Comparison of ENCODE assay signal across 23 cellular contexts in the genomic region with DNA sequence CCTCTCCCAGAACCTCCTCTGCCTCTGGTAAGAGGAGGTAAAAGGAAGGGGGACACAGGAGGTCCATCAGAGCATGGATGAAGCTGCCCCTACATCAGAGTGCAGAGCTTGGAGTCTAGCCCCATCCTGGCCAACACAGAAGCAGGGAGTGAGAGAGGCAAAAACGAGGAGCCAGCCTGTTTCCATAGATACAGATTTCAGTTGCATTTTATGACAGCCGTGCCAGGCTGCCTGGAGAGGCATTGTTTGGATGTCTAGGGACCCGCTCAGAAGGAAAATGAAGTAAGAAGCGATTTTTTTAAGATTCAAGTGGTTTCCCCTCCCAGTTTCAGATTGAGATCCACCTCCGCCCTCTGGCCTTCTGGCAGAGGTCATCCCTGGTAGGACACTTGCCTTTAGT. TPM values are rescaled to one million over a fixed set of nuclear protein-coding genes. Genes with fewer than 3 reads are reported as not detected.
A peak's percentile ranks its signal among the peaks of the same experiment; 100 is the strongest.
DNase-seq lines count a peak whose midpoint lies in the region; ATAC-seq, FAIRE-seq and TF ChIP-seq lines count a peak whose summit lies in the region.
"Had no signal": no experiment of that assay in that cellular context is flagged by ENCODE, and none has a peak within 500 bp of the region (broad histone marks: within the 10 kb centered on the region; RNA-seq: fewer than 3 reads in every experiment).

No MANE protein-coding gene starts in this region.

- no peak for TF ChIP-seq RAD21 in neural cell (conservative IDR thresholded peaks at IDR 0.05)

- no peaks in the 10 kb centered on the region for H3K27me3 Mint-ChIP-seq in stimulated activated naive CD8-positive, alpha-beta T cell treated with anti-CD3 and anti-CD28 coated beads, Interleukin-15, amount 100 ng/mL, for 72 hours

- H2AFZ ChIP-seq in neural cell (ENCODE audit: low read depth, low read length) = peak overlapping the region; percentile 37

- no peak for ATAC-seq in stimulated activated naive CD8-positive, alpha-beta T cell treated with anti-CD3 and anti-CD28 coated beads, Interleukin-15, amount 100 ng/mL, for 72 hours
- no peak for ATAC-seq in GM19452 (IDR thresholded peaks at IDR 0.05; ENCODE audit: unreplicated experiment)

- peak overlapping the region; percentile 33 for H3K27ac ChIP-seq in neural cell (ENCODE audit: low read length)
- H3K27ac ChIP-seq: C4-2B had no signal

- H3K4me1 Mint-ChIP-seq in stimulated activated naive CD8-positive, alpha-beta T cell treated with anti-CD3 and anti-CD28 coated beads, Interleukin-15, amount 100 ng/mL, for 72 hours = peaks cover 5% of the 10 kb centered on the region

- no peaks in the 10 kb centered on the region for H4K20me1 ChIP-seq in neural cell (ENCODE audit: insufficient read depth)

- no peaks in the 10 kb centered on the region for H3K27me3 ChIP-seq in neural cell (ENCODE audit: insufficient read depth, low read depth, low read length)

- H3K4me3 Mint-ChIP-seq in stimulated activated naive CD8-positive, alpha-beta T cell treated with anti-CD3 and anti-CD28 coated beads, Interleukin-15, amount 100 ng/mL, for 72 hours = no peak overlapping the region

- H3K9me3 Mint-ChIP-seq in stimulated activated naive CD8-positive, alpha-beta T cell treated with anti-CD3 and anti-CD28 coated beads, Interleukin-15, amount 100 ng/mL, for 72 hours = no peaks in the 10 kb centered on the region
- H3K9me3 Mint-ChIP-seq: CD8-positive, alpha-beta memory T cell had no signal

- TF ChIP-seq EP300 in neural cell (conservative IDR thresholded peaks at IDR 0.05; ENCODE audit: poor library complexity, severe bottlenecking) = peak; percentile 62

- H3F3A ChIP-seq in neural cell (ENCODE audit: insufficient read depth, low read length, poor library complexity, severe bottlenecking) = no peaks in the 10 kb centered on the region

- FAIRE-seq in urothelium cell line (lab: Jason Lieb, UNC) = no peak
- FAIRE-seq: GM19239 had no signal

- no peak for TF ChIP-seq CTCF in neural cell (IDR thresholded peaks at IDR 0.05; ENCODE audit: poor library complexity, severe bottlenecking)

- DNase-seq in NCI-H345 (lab: John Stamatoyannopoulos, UW) (peak; percentile 23), NCI-H345 treated with DMSO at 0.1 percent for 48 hours (lab: John Stamatoyannopoulos, UW; ENCODE audit: unreplicated experiment) (no peak), anterior cingulate cortex (lab: John Stamatoyannopoulos, UW) (peak in 33 of 58 donors; percentile 3 to 44 (median 16)), urothelium cell line (ENCODE audit: low spot score) (no peak)
- no peak for DNase-seq in stimulated activated naive CD8-positive, alpha-beta T cell treated with anti-CD3 and anti-CD28 coated beads, Interleukin-15, amount 100 ng/mL, for 72 hours
- DNase-seq: AML-193; Calu3; CD8-positive, alpha-beta memory T cell; DMS153; GF-D8; H7; Kasumi-1; NCI-H187; NCI-H226; NCI-H774; NK-92 treated with Interleukin-12 subunit alpha and Interleukin-12 subunit beta, amount 100 ng/mL, for 24 hours; SIG-M5; SK-N-SH had no signal

- no peaks in the 10 kb centered on the region for H3K79me2 ChIP-seq in neural cell (replicated peaks; ENCODE audit: insufficient read depth, low read length)

- H3K4me2 ChIP-seq in neural cell (ENCODE audit: low read length) = no peak overlapping the region
- H3K4me2 ChIP-seq: SK-N-SH had no signal

- no peaks in the 10 kb centered on the region for H3K9me2 ChIP-seq in neural cell (ENCODE audit: insufficient read depth, low read length)
- H3K9me2 ChIP-seq: SK-N-SH had no signal

- peak overlapping the region; percentile 49 for H3K9ac ChIP-seq in neural cell (ENCODE audit: low read length)
- H3K9ac ChIP-seq: SK-N-SH had no signal

- peak overlapping the region; percentile 27 for H3K4me3 ChIP-seq in neural cell (ENCODE audit: low read length)

- H3K27ac Mint-ChIP-seq in stimulated activated naive CD8-positive, alpha-beta T cell treated with anti-CD3 and anti-CD28 coated beads, Interleukin-15, amount 100 ng/mL, for 72 hours = no peak overlapping the region

- no peaks in the 10 kb centered on the region for H3K9me3 ChIP-seq in neural cell (ENCODE audit: low read length)
- H3K9me3 ChIP-seq: SK-N-SH had no signal

- H3K36me3 ChIP-seq in neural cell (ENCODE audit: insufficient read depth, low read length) = no peaks in the 10 kb centered on the region

TF ChIP-seq in neural cell, 6 proteins besides CTCF, POLR2A, EP300 and RAD21:
- TF ChIP-seq EZH2 (IDR thresholded peaks at IDR 0.05; ENCODE audit: borderline replicate concordance, insufficient read depth, low read length, poor library complexity, severe bottlenecking) (no peak), TAF1 (IDR thresholded peaks at IDR 0.05; ENCODE audit: low read depth) (no peak), POLR2AphosphoS5 (IDR thresholded peaks at IDR 0.05) (no peak), SMC3 (conservative IDR thresholded peaks at IDR 0.05; ENCODE audit: poor library complexity) (peak; percentile 16), MXI1 (conservative IDR thresholded peaks at IDR 0.05; ENCODE audit: poor library complexity, severe bottlenecking) (no peak)
- TF ChIP-seq, protein P1, sequence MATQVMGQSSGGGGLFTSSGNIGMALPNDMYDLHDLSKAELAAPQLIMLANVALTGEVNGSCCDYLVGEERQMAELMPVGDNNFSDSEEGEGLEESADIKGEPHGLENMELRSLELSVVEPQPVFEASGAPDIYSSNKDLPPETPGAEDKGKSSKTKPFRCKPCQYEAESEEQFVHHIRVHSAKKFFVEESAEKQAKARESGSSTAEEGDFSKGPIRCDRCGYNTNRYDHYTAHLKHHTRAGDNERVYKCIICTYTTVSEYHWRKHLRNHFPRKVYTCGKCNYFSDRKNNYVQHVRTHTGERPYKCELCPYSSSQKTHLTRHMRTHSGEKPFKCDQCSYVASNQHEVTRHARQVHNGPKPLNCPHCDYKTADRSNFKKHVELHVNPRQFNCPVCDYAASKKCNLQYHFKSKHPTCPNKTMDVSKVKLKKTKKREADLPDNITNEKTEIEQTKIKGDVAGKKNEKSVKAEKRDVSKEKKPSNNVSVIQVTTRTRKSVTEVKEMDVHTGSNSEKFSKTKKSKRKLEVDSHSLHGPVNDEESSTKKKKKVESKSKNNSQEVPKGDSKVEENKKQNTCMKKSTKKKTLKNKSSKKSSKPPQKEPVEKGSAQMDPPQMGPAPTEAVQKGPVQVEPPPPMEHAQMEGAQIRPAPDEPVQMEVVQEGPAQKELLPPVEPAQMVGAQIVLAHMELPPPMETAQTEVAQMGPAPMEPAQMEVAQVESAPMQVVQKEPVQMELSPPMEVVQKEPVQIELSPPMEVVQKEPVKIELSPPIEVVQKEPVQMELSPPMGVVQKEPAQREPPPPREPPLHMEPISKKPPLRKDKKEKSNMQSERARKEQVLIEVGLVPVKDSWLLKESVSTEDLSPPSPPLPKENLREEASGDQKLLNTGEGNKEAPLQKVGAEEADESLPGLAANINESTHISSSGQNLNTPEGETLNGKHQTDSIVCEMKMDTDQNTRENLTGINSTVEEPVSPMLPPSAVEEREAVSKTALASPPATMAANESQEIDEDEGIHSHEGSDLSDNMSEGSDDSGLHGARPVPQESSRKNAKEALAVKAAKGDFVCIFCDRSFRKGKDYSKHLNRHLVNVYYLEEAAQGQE (IDR thresholded peaks at IDR 0.05; ENCODE audit: borderline replicate concordance) = no peak

RNA-seq across cellular contexts. Expression of a gene that starts 11.5 kb away (rescaled TPM):
- not detected in 2 replicates for polyA plus RNA-seq in neural cell
- not detected in 2 replicates for polyA minus RNA-seq in neural cell
- polyA plus RNA-seq: AG04450; CD8-positive, alpha-beta memory T cell; SK-N-SH had no signal

RNA-seq across cellular contexts. Expression of a gene that starts 37.1 kb away (rescaled TPM):
- polyA plus RNA-seq in neural cell = 36.9 and 54.7 TPM in 2 replicates
- 33.6 and 56.3 TPM in 2 replicates for polyA minus RNA-seq in neural cell

Comparison
In these comparisons a context has a peak if more than half of its experiments do, and no peak if none do; other contexts are left out.
1. DNase-seq: peak in NCI-H345 (single experiment) and anterior cingulate cortex (33 of 58); none in NCI-H345 treated with DMSO at 0.1 percent for 48 hours (single experiment), stimulated activated naive CD8-positive, alpha-beta T cell treated with anti-CD3 and anti-CD28 coated beads, Interleukin-15, amount 100 ng/mL, for 72 hours (0 of 2) and urothelium cell line (single experiment).